ENCODE assay signal across 11 cellular contexts in genomic region chr6:158011980-158012566, GRCh38. TPM values are rescaled to one million over a fixed set of nuclear protein-coding genes. Genes with fewer than 3 reads are reported as not detected.
A peak's percentile ranks its signal among the peaks of the same experiment; 100 is the strongest.
DNase-seq lines count a peak whose midpoint lies in the region; ATAC-seq and TF ChIP-seq lines count a peak whose summit lies in the region.
"Had no signal": no experiment of that assay in that cellular context is flagged by ENCODE, and none has a peak within 500 bp of the region (broad histone marks: within the 10 kb centered on the region; RNA-seq: fewer than 3 reads in every experiment).

No MANE protein-coding gene starts in this region.

- POLR2A ChIA-PET in CD4-positive, alpha-beta memory T cell (lab: Charles Lee; ENCODE audit: partially characterized antibody) = interaction anchor here (6.4 kb wide), 1 partner anchor 14 kb away, joined by 27 read pairs; no protein-coding TSS in a partner anchor

- no peak overlapping the region for H3K4me3 ChIP-seq in CD4-positive, alpha-beta memory T cell (ENCODE audit: low read length in 2 of 2)
- peak overlapping the region in 4 of 59 donors; percentile 10 to 24 (median 15) for H3K4me3 ChIP-seq in dorsolateral prefrontal cortex
- H3K4me3 ChIP-seq: right atrium auricular region had no signal

- intact Hi-C loops in CD4-positive, alpha-beta memory T cell (cut with micrococcal nuclease) = no loop called here
- intact Hi-C loops in dorsolateral prefrontal cortex (cut with DNase I) = no loop called here

- no peak for DNase-seq in CD4-positive, alpha-beta memory T cell
- DNase-seq in dorsolateral prefrontal cortex = peak in 3 of 10 donors; percentile 21 to 37 (median 36)
- peak; percentile 46 for DNase-seq in pons (ENCODE audit: low spot score)
- DNase-seq in DMS 273 treated with DMSO at 0.1 percent for 48 hours (lab: John Stamatoyannopoulos, UW) = no peak
- no peak for DNase-seq in activated CD4-positive, CD25-positive, alpha-beta regulatory T cell (lab: John Stamatoyannopoulos, UW)
- DNase-seq: activated T-cell treated with anti-CD3 and anti-CD28 coated beads, Interleukin-2, amount 50 U/mL, for 4 hours; effector CD4-positive, alpha-beta T cell; NCI-H2107 had no signal

- peak overlapping the region in 5 of 7 donors; percentile 5 to 89 (median 62) for H3K27ac Mint-ChIP-seq in CD4-positive, alpha-beta memory T cell

- no peaks in the 10 kb centered on the region for H3K27me3 ChIP-seq in CD4-positive, alpha-beta memory T cell (ENCODE audit: insufficient read depth, low read length)
- no peaks in the 10 kb centered on the region for H3K27me3 ChIP-seq in dorsolateral prefrontal cortex
- H3K27me3 ChIP-seq: right atrium auricular region had no signal

- H3K9me3 ChIP-seq in CD4-positive, alpha-beta memory T cell (ENCODE audit: control insufficient read depth in 1 of 2, low read length in 2 of 2) = no peaks in the 10 kb centered on the region
- H3K9me3 ChIP-seq: right atrium auricular region had no signal

- H3K4me1 Mint-ChIP-seq in CD4-positive, alpha-beta memory T cell = peaks cover 61 to 84% (median 73%) of the 10 kb centered on the region in 4 donors

- no peaks in the 10 kb centered on the region for H3K36me3 ChIP-seq in CD4-positive, alpha-beta memory T cell (ENCODE audit: insufficient read depth, low read length)
- H3K36me3 ChIP-seq: right atrium auricular region had no signal

- H3K4me1 ChIP-seq in CD4-positive, alpha-beta memory T cell (ENCODE audit: insufficient read depth, low read length) = peaks cover 62% of the 10 kb centered on the region

- no peaks in the 10 kb centered on the region for H3K27me3 Mint-ChIP-seq in CD4-positive, alpha-beta memory T cell

- TF ChIP-seq CTCF in dorsolateral prefrontal cortex (IDR thresholded peaks at IDR 0.05 in 54 of 56, conservative IDR thresholded peaks at IDR 0.05 in 2 of 56; ENCODE audit: low read depth in 1 of 56, partially characterized antibody in 56 of 56) = no peak

- CTCF ChIA-PET in CD4-positive, alpha-beta memory T cell (lab: Charles Lee; ENCODE audit: partially characterized antibody) = interaction anchor here (9.8 kb wide), 1 partner anchor 14 kb away, joined by 93 read pairs; no protein-coding TSS in a partner anchor

- no peaks in the 10 kb centered on the region for H3K9me3 Mint-ChIP-seq in CD4-positive, alpha-beta memory T cell
- H3K9me3 Mint-ChIP-seq: activated T-cell treated with anti-CD3 and anti-CD28 coated beads, Interleukin-2, amount 50 U/mL, for 4 hours had no signal

- H3K27ac ChIP-seq in CD4-positive, alpha-beta memory T cell (ENCODE audit: low read depth, low read length) = no peak overlapping the region
- H3K27ac ChIP-seq in dorsolateral prefrontal cortex = peak overlapping the region; percentile 87 to 100 (median 98)
- H3K27ac ChIP-seq: right atrium auricular region had no signal

- H3K36me3 Mint-ChIP-seq in CD4-positive, alpha-beta memory T cell = peaks cover 3 to 14% of the 10 kb centered on the region in 2 donors

- peak; percentile 34 for ATAC-seq in HG03442 (IDR thresholded peaks at IDR 0.05; ENCODE audit: unreplicated experiment)
- ATAC-seq in GM18907 (IDR thresholded peaks at IDR 0.05; ENCODE audit: unreplicated experiment) = no peak

- H3K4me3 Mint-ChIP-seq in CD4-positive, alpha-beta memory T cell = peak overlapping the region in 3 of 8 donors; percentile 13 to 40 (median 22)
- H3K4me3 Mint-ChIP-seq: activated T-cell treated with anti-CD3 and anti-CD28 coated beads, Interleukin-2, amount 50 U/mL, for 4 hours had no signal

RNA-seq across cellular contexts. Expression of gene SYNJ2, which starts 30.4 kb away (rescaled TPM):
- 10 to 100 TPM; 17.2 to 17.4 TPM for total RNA-seq in CD4-positive, alpha-beta memory T cell
- polyA plus RNA-seq in CD4-positive, alpha-beta memory T cell = 10 to 100 TPM; 14.5 to 14.6 TPM
- 100 to 1,000 TPM in 47 of 120 experiments, 10 to 100 TPM in 73; 41.0 to 257 (median 86.5) TPM for total RNA-seq in dorsolateral prefrontal cortex
